17 cellular contexts compared by ENCODE assay signal in genomic region chr5:82068723-82069122, GRCh38.
DNase-seq lines count a peak whose midpoint lies in the region; ATAC-seq, FAIRE-seq and TF ChIP-seq lines count a peak whose summit lies in the region.
"Had no signal": no experiment of that assay in that cellular context is flagged by ENCODE, and none has a peak within 500 bp of the region (broad histone marks: within the 10 kb centered on the region; RNA-seq: fewer than 3 reads in every experiment).

No MANE protein-coding gene starts in this region.

- no peak for ATAC-seq in heart left ventricle
- no peak for ATAC-seq in left cardiac atrium
- ATAC-seq in left colon = no peak
- ATAC-seq: stimulated activated effector memory CD8-positive, alpha-beta T cell treated with anti-CD3 and anti-CD28 coated beads, Interleukin-12 subunit alpha, Interleukin-12 subunit beta, amount 100 ng/mL, for 72 hours had no signal

- TF ChIP-seq CTCF in heart left ventricle (IDR thresholded peaks at IDR 0.05) (no peak), esophagus muscularis mucosa (IDR thresholded peaks at IDR 0.05) (no peak)

- H3K4me3 Mint-ChIP-seq in T-helper 2 cell treated with Interferon-gamma antibody and Interleukin-4, amounts not matched to agents 5 μg/mL and 100 μg/mL, for 36 hours = peak overlapping the region; percentile 65
- H3K4me3 Mint-ChIP-seq: stimulated activated effector memory CD8-positive, alpha-beta T cell treated with anti-CD3 and anti-CD28 coated beads, Interleukin-12 subunit alpha, Interleukin-12 subunit beta, amount 100 ng/mL, for 72 hours had no signal

- peaks cover 0 to 8% (median 0%) of the 10 kb centered on the region in 12 donors for H3K4me1 ChIP-seq in heart left ventricle
- H3K4me1 ChIP-seq in esophagus muscularis mucosa = no peaks in the 10 kb centered on the region
- no peaks in the 10 kb centered on the region for H3K4me1 ChIP-seq in small intestine (ENCODE audit: control insufficient read depth in 2 of 2, insufficient read depth in 1 of 2, low read depth in 1 of 2, low read length in 1 of 2)

- peaks cover 2% of the 10 kb centered on the region for H3K36me3 Mint-ChIP-seq in T-helper 2 cell treated with Interferon-gamma antibody and Interleukin-4, amounts not matched to agents 5 μg/mL and 100 μg/mL, for 36 hours (ENCODE audit: low read depth)
- H3K36me3 Mint-ChIP-seq: stimulated activated effector memory CD8-positive, alpha-beta T cell treated with anti-CD3 and anti-CD28 coated beads, Interleukin-12 subunit alpha, Interleukin-12 subunit beta, amount 100 ng/mL, for 72 hours had no signal

- no peak for TF ChIP-seq EP300 in esophagus muscularis mucosa (IDR thresholded peaks at IDR 0.05)

- H3K27me3 Mint-ChIP-seq in T-helper 2 cell treated with Interferon-gamma antibody and Interleukin-4, amounts not matched to agents 5 μg/mL and 100 μg/mL, for 36 hours (ENCODE audit: low read depth) = no peaks in the 10 kb centered on the region

- H3K27ac Mint-ChIP-seq in T-helper 2 cell treated with Interferon-gamma antibody and Interleukin-4, amounts not matched to agents 5 μg/mL and 100 μg/mL, for 36 hours = peak overlapping the region; percentile 11
- H3K27ac Mint-ChIP-seq: stimulated activated effector memory CD8-positive, alpha-beta T cell treated with anti-CD3 and anti-CD28 coated beads, Interleukin-12 subunit alpha, Interleukin-12 subunit beta, amount 100 ng/mL, for 72 hours had no signal

- DNase-seq in heart left ventricle (no peak), left cardiac atrium (no peak), esophagus muscularis mucosa (ENCODE audit: extremely low spot score) (no peak), small intestine (no peak), T1000 (lab: John Stamatoyannopoulos, UW) (no peak), left colon (no peak), medulla oblongata (ENCODE audit: extremely low spot score) (no peak)
- DNase-seq in T-helper 2 cell treated with Interferon-gamma antibody and Interleukin-4, amounts not matched to agents 5 μg/mL and 100 μg/mL, for 36 hours (ENCODE audit: low spot score) = no peak
- DNase-seq: activated CD8-positive, alpha-beta memory T cell treated with anti-CD3 and anti-CD28 coated beads for 24 hours; amygdala; cortex of kidney; NCI-H446; PC-9; retina; stimulated activated CD4-positive, alpha-beta T cell treated with anti-CD3 and anti-CD28 coated beads, Interleukin-2, amount 100 ng/mL, for 48 hours had no signal

- FAIRE-seq in small intestine (lab: Jason Lieb, UNC) = peak; percentile 96

- H3K4me3 ChIP-seq in heart left ventricle = peak overlapping the region in 7 of 12 donors; percentile 5 to 43 (median 25)
- peak overlapping the region in 3 of 4 donors; percentile 12 to 26 (median 23) for H3K4me3 ChIP-seq in esophagus muscularis mucosa
- no peak overlapping the region for H3K4me3 ChIP-seq in small intestine (ENCODE audit: low read depth in 1 of 2, low read length in 2 of 2)
- H3K4me3 ChIP-seq: PC-9 had no signal

- H3K9me3 ChIP-seq in heart left ventricle = peaks cover 0 to 4% (median 0%) of the 10 kb centered on the region in 12 donors
- H3K9me3 ChIP-seq in esophagus muscularis mucosa = no peaks in the 10 kb centered on the region
- H3K9me3 ChIP-seq in small intestine (ENCODE audit: control insufficient read depth, low read depth) = no peaks in the 10 kb centered on the region
- H3K9me3 ChIP-seq: vagina had no signal

- intact Hi-C loops in heart left ventricle (cut with DNase I) = no loop called here
- intact Hi-C loops in left cardiac atrium (cut with DNase I) = no loop called here
- intact Hi-C loops in esophagus muscularis mucosa (cut with DNase I) = no loop called here
- intact Hi-C loops in left colon (cut with DNase I, micrococcal nuclease) = no loop called here

- no peaks in the 10 kb centered on the region for H3K9me3 Mint-ChIP-seq in T-helper 2 cell treated with Interferon-gamma antibody and Interleukin-4, amounts not matched to agents 5 μg/mL and 100 μg/mL, for 36 hours
- H3K9me3 Mint-ChIP-seq: stimulated activated effector memory CD8-positive, alpha-beta T cell treated with anti-CD3 and anti-CD28 coated beads, Interleukin-12 subunit alpha, Interleukin-12 subunit beta, amount 100 ng/mL, for 72 hours had no signal

- 37 to 60% (median 49%) methylated on average over 2 of the region's 2 CpGs for WGBS in heart left ventricle, 4 donors
- 28% methylated on average over 2 of the region's 2 CpGs for WGBS in esophagus muscularis mucosa
- WGBS in small intestine, 3 donors = 6 to 15% (median 10%) methylated on average over 2 of the region's 2 CpGs

- H3K4me1 Mint-ChIP-seq in T-helper 2 cell treated with Interferon-gamma antibody and Interleukin-4, amounts not matched to agents 5 μg/mL and 100 μg/mL, for 36 hours (ENCODE audit: low read depth) = peaks cover 6% of the 10 kb centered on the region
- H3K4me1 Mint-ChIP-seq: stimulated activated effector memory CD8-positive, alpha-beta T cell treated with anti-CD3 and anti-CD28 coated beads, Interleukin-12 subunit alpha, Interleukin-12 subunit beta, amount 100 ng/mL, for 72 hours had no signal

- no peaks in the 10 kb centered on the region for H3K27me3 ChIP-seq in heart left ventricle
- no peaks in the 10 kb centered on the region for H3K27me3 ChIP-seq in esophagus muscularis mucosa
- H3K27me3 ChIP-seq in small intestine (ENCODE audit: control insufficient read depth in 2 of 2, insufficient read depth in 2 of 2, low read length in 2 of 2) = no peaks in the 10 kb centered on the region
- H3K27me3 ChIP-seq: vagina had no signal

- H3K36me3 ChIP-seq in heart left ventricle (no peaks in the 10 kb centered on the region), esophagus muscularis mucosa (no peaks in the 10 kb centered on the region), small intestine (ENCODE audit: control insufficient read depth in 2 of 2, insufficient read depth in 2 of 2, low read length in 2 of 2) (no peaks in the 10 kb centered on the region)
- H3K36me3 ChIP-seq: vagina had no signal

- TF ChIP-seq POLR2A in heart left ventricle (IDR thresholded peaks at IDR 0.05) (no peak), esophagus muscularis mucosa (IDR thresholded peaks at IDR 0.05; ENCODE audit: low read depth) (no peak)

- H3K27ac ChIP-seq in heart left ventricle (no peak overlapping the region), esophagus muscularis mucosa (replicated peaks in 1 of 4) (no peak overlapping the region), small intestine (ENCODE audit: low read depth in 1 of 2, low read length in 1 of 2) (no peak overlapping the region)
- H3K27ac ChIP-seq: PC-9, vagina had no signal

Comparison
In these comparisons a context has a peak if more than half of its experiments do, and no peak if none do; other contexts are left out.
1. H3K4me3 ChIP-seq: peak in heart left ventricle (7 of 12) and esophagus muscularis mucosa (3 of 4); none in small intestine (0 of 2).